ENCODE assay signal across 19 cellular contexts in the genomic region with DNA sequence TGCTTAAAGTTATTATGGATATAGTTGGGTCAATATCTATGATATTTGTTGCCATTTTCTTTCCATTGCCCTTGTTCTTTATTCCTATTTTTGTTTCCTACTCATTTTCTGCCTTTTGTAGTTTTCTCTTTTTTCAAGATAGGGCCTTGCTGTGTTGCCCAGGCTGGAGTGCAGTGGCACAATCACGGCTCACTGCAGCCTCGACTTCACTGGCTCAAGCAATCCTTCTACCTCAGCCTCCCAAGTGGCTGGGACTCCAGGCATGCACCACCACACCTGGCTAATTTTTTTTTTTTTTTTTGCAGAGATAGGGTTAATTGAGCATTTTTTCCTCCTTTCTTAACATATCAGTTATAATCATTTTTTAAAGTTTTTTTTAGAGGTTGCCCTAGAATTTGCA.
"Had no signal": no experiment of that assay in that cellular context is flagged by ENCODE, and none has a peak within 500 bp of the region (broad histone marks: within the 10 kb centered on the region; RNA-seq: fewer than 3 reads in every experiment).

No MANE protein-coding gene starts in this region.

- H3K4me3 ChIP-seq: dorsolateral prefrontal cortex, lung, neural progenitor cell, psoas muscle, skin epidermis, spleen, transverse colon, vagina had no signal

- DNase-seq: dorsolateral prefrontal cortex; effector CD4-positive, alpha-beta T cell; hypothalamus; immature natural killer cell; islet precursor cell; kidney glomerular epithelial cell; left colon; naive thymus-derived CD4-positive, alpha-beta T cell; psoas muscle; right cardiac atrium; stimulated activated CD4-positive, alpha-beta T cell treated with anti-CD3 and anti-CD28 coated beads, Interleukin-4, amount 100 ng/mL, for 4 hours; stimulated activated naive B cell treated with anti-CD40 and anti-IgM and Interleukin-4, amounts not matched to agents 10 μg/mL and 1 μg/mL and 100 μg/mL, for 72 hours; transverse colon had no signal

- H3K27ac ChIP-seq: dorsolateral prefrontal cortex, neural progenitor cell, parathyroid adenoma, psoas muscle, skin epidermis, vagina had no signal

- H3K27me3 ChIP-seq: dorsolateral prefrontal cortex, neural progenitor cell, spleen, transverse colon, vagina had no signal

- H3K36me3 ChIP-seq: neural progenitor cell, spleen, transverse colon, vagina had no signal

- ATAC-seq: naive thymus-derived CD4-positive, alpha-beta T cell had no signal

- H3K9me3 ChIP-seq: psoas muscle, vagina had no signal

- H3K4me1 ChIP-seq: neural progenitor cell, parathyroid adenoma, psoas muscle, vagina had no signal
